Comparison of ENCODE assay signal across 14 cellular contexts in genomic region chrX:134480061-134480460, GRCh38.
"Had no signal": no experiment of that assay in that cellular context is flagged by ENCODE, and none has a peak within 500 bp of the region (broad histone marks: within the 10 kb centered on the region; RNA-seq: fewer than 3 reads in every experiment).

No MANE protein-coding gene starts in this region.

- FAIRE-seq: pancreas had no signal

- DNase-seq: activated CD4-positive, alpha-beta T cell treated with anti-CD3 and anti-CD28 coated beads for 36 hours; activated CD8-positive, alpha-beta memory T cell treated with anti-CD3 and anti-CD28 coated beads, Interleukin-2, amount 50 U/mL, for 48 hours; activated CD8-positive, alpha-beta T cell treated with anti-CD3 and anti-CD28 coated beads for 36 hours; activated naive CD8-positive, alpha-beta T cell treated with anti-CD3 and anti-CD28 coated beads, Interleukin-2, amount 50 U/mL, for 24 hours; effector memory CD4-positive, alpha-beta T cell; pancreas; retina; stimulated activated CD4-positive, alpha-beta T cell treated with anti-CD3 and anti-CD28 coated beads, Interleukin-4, amount 100 ng/mL, for 4 hours; stomach; T-cell; WERI-Rb-1 had no signal

- H3K4me3 ChIP-seq: gastroesophageal sphincter, neural progenitor cell, pancreas, skin epidermis, stomach had no signal

- H3K9me3 ChIP-seq: gastroesophageal sphincter, pancreas, stomach had no signal

- H3K4me1 ChIP-seq: gastroesophageal sphincter, neural progenitor cell, pancreas, stomach had no signal

- H3K36me3 ChIP-seq: pancreas, WERI-Rb-1 had no signal

- ATAC-seq: activated CD4-positive, alpha-beta T cell treated with anti-CD3 and anti-CD28 coated beads for 36 hours; activated CD8-positive, alpha-beta T cell treated with anti-CD3 and anti-CD28 coated beads for 36 hours; activated naive CD8-positive, alpha-beta T cell treated with anti-CD3 and anti-CD28 coated beads, Interleukin-2, amount 50 U/mL, for 24 hours; gastroesophageal sphincter; pancreas; T-cell had no signal

- H3K27ac ChIP-seq: gastroesophageal sphincter, neural progenitor cell, pancreas, skin epidermis, stomach, WERI-Rb-1 had no signal

- H3K9ac ChIP-seq: neural progenitor cell had no signal
